Comparison of ENCODE assay signal across 24 cellular contexts in genomic region chr4:53783208-53783859, GRCh38.
"Had no signal": no experiment of that assay in that cellular context is flagged by ENCODE, and none has a peak within 500 bp of the region (broad histone marks: within the 10 kb centered on the region; RNA-seq: fewer than 3 reads in every experiment).

No MANE protein-coding gene starts in this region.

- H3K4me3 ChIP-seq: coronary artery, dorsolateral prefrontal cortex, esophagus squamous epithelium, gastrocnemius medialis, heart right ventricle, left lung, lower lobe of right lung had no signal

- FAIRE-seq: colon, endothelial cell of umbilical vein, islet of Langerhans, keratinocyte had no signal

- DNase-seq: dermis blood vessel endothelial cell; dorsolateral prefrontal cortex; effector CD4-positive, alpha-beta T cell; effector memory CD4-positive, alpha-beta T cell; esophagus squamous epithelium; foreskin melanocyte; gastrocnemius medialis; glutamatergic neuron; head of caudate nucleus; heart right ventricle; hippocampal formation; left cardiac atrium; left lung; left ventricle myocardium superior; lower lobe of right lung; mesendoderm; midbrain; naive thymus-derived CD4-positive, alpha-beta T cell; natural killer cell had no signal

- H3K36me3 ChIP-seq: esophagus squamous epithelium, gastrocnemius medialis, heart right ventricle, left lung, lower lobe of right lung had no signal

- H3K9me3 ChIP-seq: esophagus squamous epithelium, gastrocnemius medialis, heart right ventricle, left lung, lower lobe of right lung had no signal

- H3K27ac ChIP-seq: coronary artery, dorsolateral prefrontal cortex, gastrocnemius medialis, heart right ventricle, left lung had no signal

- H3K4me1 ChIP-seq: gastrocnemius medialis had no signal

- H3K27me3 ChIP-seq: gastrocnemius medialis, left lung had no signal

- ATAC-seq: gastrocnemius medialis; heart right ventricle; left cardiac atrium; left lung; left ventricle myocardium superior; lower lobe of right lung; naive thymus-derived CD4-positive, alpha-beta T cell; natural killer cell had no signal
